Comparison of ENCODE assay signal across 8 cellular contexts in genomic region chr4:122826000-122826595, GRCh38. TPM values are rescaled to one million over a fixed set of nuclear protein-coding genes. Genes with fewer than 3 reads are reported as not detected.
DNase-seq lines count a peak whose midpoint lies in the region; TF ChIP-seq lines count a peak whose summit lies in the region.

No MANE protein-coding gene starts in this region.

- H3K36me3 Mint-ChIP-seq in progenitor cell of endocrine pancreas (ENCODE audit: insufficient read depth): no peaks in the 10 kb centered on the region

- no peaks in the 10 kb centered on the region for H3K9me3 Mint-ChIP-seq in progenitor cell of endocrine pancreas (ENCODE audit: low read depth)

- TF ChIP-seq CTCF in fibroblast of mammary gland (conservative IDR thresholded peaks at IDR 0.05; ENCODE audit: control insufficient read depth, insufficient read depth, low read depth, low read length) (no peak), progenitor cell of endocrine pancreas (IDR thresholded peaks at IDR 0.05; ENCODE audit: unreplicated experiment) (no peak)

- no peak overlapping the region for H3K27ac Mint-ChIP-seq in progenitor cell of endocrine pancreas

- H3K4me1 Mint-ChIP-seq in progenitor cell of endocrine pancreas (ENCODE audit: low read depth): peaks cover 2% of the 10 kb centered on the region

- H3K4me3 ChIP-seq in fibroblast of mammary gland (ENCODE audit: control insufficient read depth, low read depth, low read length): peak overlapping the region; percentile 58

- H3K4me3 Mint-ChIP-seq in progenitor cell of endocrine pancreas (ENCODE audit: low read depth): peak overlapping the region; percentile 71

- DNase-seq in ELR (ENCODE audit: low read depth) (peak; percentile 30), SIG-M5 treated with dmso at 0.1 percent for 504 hours (lab: John Stamatoyannopoulos, UW; ENCODE audit: unreplicated experiment) (peak; percentile 51), fibroblast of mammary gland (ENCODE audit: low read depth) (peak; percentile 55), progenitor cell of endocrine pancreas (ENCODE audit: low spot score, unreplicated experiment) (no peak), KG1 (lab: John Stamatoyannopoulos, UW) (no peak), middle frontal gyrus (ENCODE audit: extremely low spot score, low spot score) (no peak), GM19238 (ENCODE audit: insufficient read length, low spot score) (no peak)
- no peak for DNase-seq in stimulated activated CD4-positive, alpha-beta T cell treated with anti-CD3 and anti-CD28 coated beads, Interleukin-1b, Interleukin-23, amount 100 ng/mL, for 48 hours

- H3K27me3 Mint-ChIP-seq in progenitor cell of endocrine pancreas: peaks cover 60% of the 10 kb centered on the region

RNA-seq across cellular contexts. Expression of gene FGF2, which starts 0.5 kb away (rescaled TPM):
- total RNA-seq in progenitor cell of endocrine pancreas: 2.7 and 2.9 TPM in 2 replicates

Comparison
In these comparisons a context has a peak if more than half of its experiments do, and no peak if none do; other contexts are left out.
1. DNase-seq: peak in ELR (single experiment), SIG-M5 treated with dmso at 0.1 percent for 504 hours (single experiment) and fibroblast of mammary gland (single experiment); none in progenitor cell of endocrine pancreas (single experiment), KG1 (single experiment), middle frontal gyrus (single experiment), stimulated activated CD4-positive, alpha-beta T cell treated with anti-CD3 and anti-CD28 coated beads, Interleukin-1b, Interleukin-23, amount 100 ng/mL, for 48 hours (single experiment) and GM19238 (single experiment).